22 cellular contexts compared by ENCODE assay signal in genomic region chr2:119227346-119227745, GRCh38.
"Had no signal": no experiment of that assay in that cellular context is flagged by ENCODE, and none has a peak within 500 bp of the region (broad histone marks: within the 10 kb centered on the region; RNA-seq: fewer than 3 reads in every experiment).

No MANE protein-coding gene starts in this region.

- H3K4me3 ChIP-seq: K562, SJSA1, SK-N-MC had no signal

- DNase-seq: Kasumi-1, MM.1S, NCI-H1092 treated with DMSO at 0.1 percent for 48 hours, NCI-H1436, NCI-H187, NCI-H2029, NCI-H2081 treated with DMSO at 0.1 percent for 48 hours, NCI-H2171, NCI-H226, NCI-H446, NCI-H510A, NCI-H524 treated with DMSO at 0.1 percent for 48 hours, NCI-H69, NCI-H774, Right ventricle myocardium superior, RPMI8226, SIG-M5 had no signal

- H3K27me3 ChIP-seq: SJSA1 had no signal

- H3K9me3 ChIP-seq: SJSA1 had no signal

- H3K27ac ChIP-seq: KMS-11, SJSA1, SK-N-MC had no signal

- ATAC-seq: HepG2, K562 had no signal
